In genomic region chr2:55616509-55617159, GRCh38 we compare ENCODE assay signal across 9 cellular contexts. TPM values are rescaled to one million over a fixed set of nuclear protein-coding genes. Genes with fewer than 3 reads are reported as not detected.
A peak's percentile ranks its signal among the peaks of the same experiment; 100 is the strongest.
DNase-seq lines count a peak whose midpoint lies in the region; ATAC-seq and TF ChIP-seq lines count a peak whose summit lies in the region.
"Had no signal": no experiment of that assay in that cellular context is flagged by ENCODE, and none has a peak within 500 bp of the region (broad histone marks: within the 10 kb centered on the region; RNA-seq: fewer than 3 reads in every experiment).

No MANE protein-coding gene starts in this region.

- H3K36me3 ChIP-seq in BLaER1 treated with 17β-estradiol and CSF1 and Interleukin-3, amounts not matched to agents 10 nM and 100 nM: peaks cover 36 to 57% (median 46%) of the 10 kb centered on the region in 11 experiments
- H3K36me3 ChIP-seq in osteoblast (ENCODE audit: insufficient read depth, low read length): peaks cover 26% of the 10 kb centered on the region

- peaks cover 86% of the 10 kb centered on the region for H3K79me2 ChIP-seq in osteoblast (ENCODE audit: insufficient read depth, low read length)

- H2AFZ ChIP-seq in osteoblast (ENCODE audit: low read length): peak overlapping the region; percentile 90

- H3K27me3 Mint-ChIP-seq in activated T-helper 17 cell treated with anti-CD3 and anti-CD28 coated beads, Interleukin-2, amount 50 U/mL, for 72 hours: no peaks in the 10 kb centered on the region

- peaks cover 34 to 78% (median 69%) of the 10 kb centered on the region in 11 experiments for H4K20me1 ChIP-seq in BLaER1 treated with 17β-estradiol and CSF1 and Interleukin-3, amounts not matched to agents 10 nM and 100 nM
- peaks cover 21% of the 10 kb centered on the region for H4K20me1 ChIP-seq in osteoblast (ENCODE audit: insufficient read depth, low read length)

- peak overlapping the region; percentile 99 to 100 (median 100) for H3K9ac ChIP-seq in BLaER1 treated with 17β-estradiol and CSF1 and Interleukin-3, amounts not matched to agents 10 nM and 100 nM

- peak; percentile 39 for DNase-seq in NCI-H82 treated with DMSO at 0.1 percent for 48 hours (lab: John Stamatoyannopoulos, UW; ENCODE audit: unreplicated experiment)
- DNase-seq in fibroblast of the conjunctiva (ENCODE audit: low read depth): peak; percentile 64
- DNase-seq in osteoblast (ENCODE audit: insufficient read length, low spot score, missing footprints): peak; percentile 77
- no peak for DNase-seq in GOT3 (lab: John Stamatoyannopoulos, UW)

- no peak overlapping the region for H3K4me3 Mint-ChIP-seq in activated T-helper 17 cell treated with anti-CD3 and anti-CD28 coated beads, Interleukin-2, amount 50 U/mL, for 72 hours
- H3K4me3 Mint-ChIP-seq: T-helper 1 cell treated with Interleukin-12 subunit alpha and Interleukin-12 subunit beta and Interleukin-4 antibody, amounts not matched to agents 30 μg/mL and 1 μg/mL, for 36 hours had no signal

- peak overlapping the region; percentile 72 to 84 (median 79) for H3K4me2 ChIP-seq in BLaER1 treated with 17β-estradiol and CSF1 and Interleukin-3, amounts not matched to agents 10 nM and 100 nM
- peak overlapping the region; percentile 93 for H3K4me2 ChIP-seq in osteoblast (ENCODE audit: insufficient read depth, low read length)

- no peaks in the 10 kb centered on the region for H3K36me3 Mint-ChIP-seq in activated T-helper 17 cell treated with anti-CD3 and anti-CD28 coated beads, Interleukin-2, amount 50 U/mL, for 72 hours (ENCODE audit: low read depth)

- no peaks in the 10 kb centered on the region for H3K27me3 ChIP-seq in BLaER1 treated with 17β-estradiol and CSF1 and Interleukin-3, amounts not matched to agents 10 nM and 100 nM
- H3K27me3 ChIP-seq in osteoblast (ENCODE audit: insufficient read depth, low read length): no peaks in the 10 kb centered on the region

- peak overlapping the region; percentile 99 to 100 (median 100) for H3K27ac ChIP-seq in BLaER1 treated with 17β-estradiol and CSF1 and Interleukin-3, amounts not matched to agents 10 nM and 100 nM
- H3K27ac ChIP-seq in osteoblast (ENCODE audit: low read depth, low read length): peak overlapping the region; percentile 77

- ATAC-seq in GM18873 (IDR thresholded peaks at IDR 0.05; ENCODE audit: low FRiP score, unreplicated experiment) (peak; percentile 0), HG03280 (IDR thresholded peaks at IDR 0.05; ENCODE audit: unreplicated experiment) (peak; percentile 27)
- peak; percentile 16 for ATAC-seq in activated T-helper 17 cell treated with anti-CD3 and anti-CD28 coated beads, Interleukin-2, amount 50 U/mL, for 72 hours (replicated peaks)

- H3K4me3 ChIP-seq in BLaER1 treated with 17β-estradiol and CSF1 and Interleukin-3, amounts not matched to agents 10 nM and 100 nM: peak overlapping the region; percentile 77 to 99 (median 94)
- peak overlapping the region; percentile 81 for H3K4me3 ChIP-seq in osteoblast (ENCODE audit: insufficient read depth, low read length)

- no peak for TF ChIP-seq CTCF in osteoblast (IDR thresholded peaks at IDR 0.05; ENCODE audit: extremely low read depth, low read depth, low read length)

- H3K4me1 ChIP-seq in BLaER1 treated with 17β-estradiol and CSF1 and Interleukin-3, amounts not matched to agents 10 nM and 100 nM: peaks cover 34 to 42% (median 37%) of the 10 kb centered on the region in 10 experiments
- H3K4me1 ChIP-seq in osteoblast (ENCODE audit: insufficient read depth, low read length): peaks cover 19% of the 10 kb centered on the region

- H3K27ac Mint-ChIP-seq in activated T-helper 17 cell treated with anti-CD3 and anti-CD28 coated beads, Interleukin-2, amount 50 U/mL, for 72 hours: no peak overlapping the region
- H3K27ac Mint-ChIP-seq: T-helper 1 cell treated with Interleukin-12 subunit alpha and Interleukin-12 subunit beta and Interleukin-4 antibody, amounts not matched to agents 30 μg/mL and 1 μg/mL, for 36 hours had no signal

- no peaks in the 10 kb centered on the region for H3K9me3 Mint-ChIP-seq in activated T-helper 17 cell treated with anti-CD3 and anti-CD28 coated beads, Interleukin-2, amount 50 U/mL, for 72 hours
- H3K9me3 Mint-ChIP-seq: T-helper 1 cell treated with Interleukin-12 subunit alpha and Interleukin-12 subunit beta and Interleukin-4 antibody, amounts not matched to agents 30 μg/mL and 1 μg/mL, for 36 hours had no signal

- peaks cover 18% of the 10 kb centered on the region for H3K4me1 Mint-ChIP-seq in activated T-helper 17 cell treated with anti-CD3 and anti-CD28 coated beads, Interleukin-2, amount 50 U/mL, for 72 hours

- H3K9me3 ChIP-seq in BLaER1 treated with 17β-estradiol and CSF1 and Interleukin-3, amounts not matched to agents 10 nM and 100 nM (replicated peaks in 1 of 11): no peaks in the 10 kb centered on the region
- no peaks in the 10 kb centered on the region for H3K9me3 ChIP-seq in osteoblast (ENCODE audit: low read depth, low read length)

RNA-seq across cellular contexts. Expression of gene PPP4R3B, which starts 0.8 kb away (rescaled TPM):
- 10 to 100 TPM; 79.0 to 83.9 TPM for total RNA-seq in activated T-helper 17 cell treated with anti-CD3 and anti-CD28 coated beads, Interleukin-2, amount 50 U/mL, for 72 hours
- total RNA-seq in osteoblast: 36.5 and 37.6 TPM in 2 replicates
